8 cellular contexts compared by ENCODE assay signal in genomic region chr10:14878266-14879054, GRCh38. TPM values are rescaled to one million over a fixed set of nuclear protein-coding genes. Genes with fewer than 3 reads are reported as not detected.
DNase-seq lines count a peak whose midpoint lies in the region; ATAC-seq and TF ChIP-seq lines count a peak whose summit lies in the region.

Gene SUV39H2, plus strand, starts transcription at chr10:14878866. Its CDS starts 23 bp downstream, at chr10:14878889.

- H3K4me1 ChIP-seq in breast epithelium = no peaks in the 10 kb centered on the region
- H3K4me1 ChIP-seq in iPS-20b (ENCODE audit: insufficient read depth, low read length) = peaks cover 17% of the 10 kb centered on the region

- CTCF ChIA-PET in AG04450 (lab: Charles Lee) = interaction anchor here (1.0 kb wide), 1 partner anchor 379 kb away, joined by 3 read pairs; no protein-coding TSS in a partner anchor

- H3K9me3 ChIP-seq in AG04450 (ENCODE audit: control insufficient read depth, insufficient read depth, low read length) = no peaks in the 10 kb centered on the region; the same call in 1 of the 2 replicates
- H3K9me3 ChIP-seq in WERI-Rb-1 (ENCODE audit: severe bottlenecking) = no peaks in the 10 kb centered on the region
- no peaks in the 10 kb centered on the region for H3K9me3 ChIP-seq in breast epithelium
- H3K9me3 ChIP-seq in iPS-20b (ENCODE audit: insufficient read depth, low read depth, low read length) = no peaks in the 10 kb centered on the region

- H3K36me3 ChIP-seq in WERI-Rb-1 (peaks cover 8% of the 10 kb centered on the region; the same call in 1 of the 2 replicates), breast epithelium (no peaks in the 10 kb centered on the region), iPS-20b (ENCODE audit: insufficient read depth, low read depth, low read length) (peaks cover 16% of the 10 kb centered on the region)

- intact Hi-C loops in breast epithelium (cut with DNase I; ENCODE audit: low total_unique reads) = no loop called here

- no peaks in the 10 kb centered on the region for H3K27me3 ChIP-seq in AG04450 (ENCODE audit: control insufficient read depth, insufficient read depth, low read length)
- no peaks in the 10 kb centered on the region for H3K27me3 ChIP-seq in WERI-Rb-1 (ENCODE audit: insufficient read depth, low read depth, severe bottlenecking)
- H3K27me3 ChIP-seq in breast epithelium = no peaks in the 10 kb centered on the region
- H3K27me3 ChIP-seq in iPS-20b (ENCODE audit: insufficient read depth, low read length) = no peaks in the 10 kb centered on the region

- peak; percentile 93 for ATAC-seq in GM18909 (IDR thresholded peaks at IDR 0.05; ENCODE audit: poor library complexity, unreplicated experiment)
- ATAC-seq in HG03159 (IDR thresholded peaks at IDR 0.05; ENCODE audit: unreplicated experiment) = peak; percentile 89

- TF ChIP-seq CTCF in AG04450 (IDR thresholded peaks at IDR 0.05; ENCODE audit: low read depth, low read length) (no peak), WERI-Rb-1 (IDR thresholded peaks at IDR 0.05; ENCODE audit: low read depth, low read length) (no peak), breast epithelium (IDR thresholded peaks at IDR 0.05) (no peak)

- H3K27ac ChIP-seq in AG04450 (ENCODE audit: low read depth, low read length) = peak within 1 kb of the TSS; percentile 94
- peak within 1 kb of the TSS; percentile 94 for H3K27ac ChIP-seq in WERI-Rb-1
- peak within 1 kb of the TSS; percentile 91 to 96 for H3K27ac ChIP-seq in breast epithelium
- H3K27ac ChIP-seq in iPS-20b (ENCODE audit: low read length) = peak within 1 kb of the TSS; percentile 94
- peak within 1 kb of the TSS; percentile 82 to 96 (median 90) for H3K27ac ChIP-seq in skin epidermis

- peak; percentile 73 for DNase-seq in AG04450 (ENCODE audit: low read depth, low spot score)
- peak; percentile 95 for DNase-seq in NCI-H2227 (lab: John Stamatoyannopoulos, UW; ENCODE audit: unreplicated experiment)
- peak; percentile 85 for DNase-seq in WERI-Rb-1
- peak; percentile 94 to 95 for DNase-seq in breast epithelium (ENCODE audit: low spot score in 2 of 2)

- H3K4me3 ChIP-seq in AG04450 (ENCODE audit: low read depth, low read length) (peak within 1 kb of the TSS; percentile 95), WERI-Rb-1 (ENCODE audit: low read depth, low read length) (peak within 1 kb of the TSS; percentile 97), breast epithelium (peak within 1 kb of the TSS; percentile 84 to 94 (median 84)), iPS-20b (ENCODE audit: low read length) (peak within 1 kb of the TSS; percentile 83), skin epidermis (peak within 1 kb of the TSS; percentile 61 to 99 (median 94))

- H3K9ac ChIP-seq in iPS-20b (ENCODE audit: low read depth, low read length) = peak within 1 kb of the TSS; percentile 99

- POLR2A ChIA-PET in AG04450 (lab: Yijun Ruan, JAX) = interaction anchor here (0.6 to 1.7 kb wide), 9 partner anchors 17 to 693 kb away, joined by 3 to 23 read pairs (median 4); partner anchors contain the start of genes CDNF, HSPA14, MEIG1 and MSANTD7

- TF ChIP-seq POLR2A in breast epithelium (IDR thresholded peaks at IDR 0.05) = no peak

RNA-seq across cellular contexts. Expression of gene SUV39H2, which starts in this region (rescaled TPM):
- 6.2 and 9.0 TPM in 2 replicates for polyA plus RNA-seq in AG04450 (2011; rRNA removed)
- 2.2 and 9.1 TPM in 2 replicates for polyA minus RNA-seq in AG04450 (2011; rRNA and poly(A)+ RNA removed)
- total RNA-seq in breast epithelium = 1 to 10 TPM; 4.6 to 7.5 (median 5.6) TPM

Comparison
In these comparisons a context has a peak if more than half of its experiments do, and no peak if none do; other contexts are left out.
1. Peak in every context shown above with its lines: DNase-seq, ATAC-seq, H3K4me3 ChIP-seq and H3K27ac ChIP-seq.